Comparison of ENCODE assay signal across 19 cellular contexts in genomic region chr11:47447906-47448305, GRCh38. TPM values are rescaled to one million over a fixed set of nuclear protein-coding genes. Genes with fewer than 3 reads are reported as not detected.
DNase-seq lines count a peak whose midpoint lies in the region; ATAC-seq, FAIRE-seq and TF ChIP-seq lines count a peak whose summit lies in the region.
"Had no signal": no experiment of that assay in that cellular context is flagged by ENCODE, and none has a peak within 500 bp of the region (broad histone marks: within the 10 kb centered on the region; RNA-seq: fewer than 3 reads in every experiment).

No MANE protein-coding gene starts in this region.

- POLR2A ChIA-PET in H1 (lab: Charles Lee; ENCODE audit: partially characterized antibody): interaction anchor here (0.9 to 1.1 kb wide), 3 partner anchors 9 to 22 kb away, joined by 3 to 5 read pairs (median 4); partner anchors contain the start of gene PSMC3

- H4K8ac ChIP-seq in H1 (ENCODE audit: extremely low read depth, insufficient read depth, low read length) (no peak overlapping the region; the same call in 1 of the 2 replicates), neuronal stem cell (ENCODE audit: low read depth, low read length) (no peak overlapping the region)

- no peak for TF ChIP-seq POLR2A in H1 (IDR thresholded peaks at IDR 0.05; ENCODE audit: control extremely low read depth in 1 of 2, low read depth in 2 of 2, low read length in 2 of 2)

- H3K4me3 ChIP-seq in SJCRH30: peak overlapping the region; percentile 71
- H3K4me3 ChIP-seq in H1 (ENCODE audit: extremely low read depth in 1 of 4, insufficient read depth in 2 of 4, low read depth in 3 of 4, low read length in 4 of 4): no peak overlapping the region
- H3K4me3 ChIP-seq in neuronal stem cell (ENCODE audit: low read length in 2 of 2): no peak overlapping the region
- H3K4me3 ChIP-seq in skeletal muscle satellite cell (ENCODE audit: low read length): peak overlapping the region; percentile 73
- H3K4me3 ChIP-seq in lower lobe of right lung: no peak overlapping the region
- H3K4me3 ChIP-seq: GM12878 had no signal

- no peak for TF ChIP-seq CTCF in H1 (IDR thresholded peaks at IDR 0.05; ENCODE audit: control extremely low read depth in 1 of 3, insufficient read depth in 1 of 3, low read depth in 1 of 3, low read length in 3 of 3)
- TF ChIP-seq CTCF in lower lobe of right lung (IDR thresholded peaks at IDR 0.05): no peak

- H3K18ac ChIP-seq in H1 (ENCODE audit: extremely low read depth, low read length): no peak overlapping the region
- H3K18ac ChIP-seq in neuronal stem cell (ENCODE audit: low read length): peak overlapping the region; percentile 57

- intact Hi-C loops in lower lobe of right lung (cut with DNase I): no loop called here

- CTCF ChIA-PET in H1 (lab: Charles Lee; ENCODE audit: partially characterized antibody): interaction anchor here (0.8 to 2.4 kb wide), 2 partner anchors 18 to 74 kb away, joined by 3 to 7 read pairs; no protein-coding TSS in a partner anchor

- H3K14ac ChIP-seq in H1 (ENCODE audit: insufficient read length) (no peak overlapping the region), neuronal stem cell (ENCODE audit: low read length) (peak overlapping the region; percentile 9)

- H3K4me1 ChIP-seq in SJCRH30 (peaks cover 10% of the 10 kb centered on the region), H1 (replicated peaks in 1 of 4; ENCODE audit: control insufficient read depth in 3 of 4, insufficient read depth in 4 of 4, low read length in 3 of 4) (no peaks in the 10 kb centered on the region; a peak in 2 of 7 replicates), neuronal stem cell (ENCODE audit: control insufficient read depth in 2 of 2, insufficient read depth in 1 of 2, low read depth in 1 of 2, low read length in 2 of 2) (no peaks in the 10 kb centered on the region), skeletal muscle satellite cell (ENCODE audit: control insufficient read depth, insufficient read depth, low read length) (peaks cover 22% of the 10 kb centered on the region), lower lobe of right lung (no peaks in the 10 kb centered on the region)
- H3K4me1 ChIP-seq: BE2C had no signal

- H3K56ac ChIP-seq in H1 (replicated peaks; ENCODE audit: insufficient read length, low read depth, low read length): no peak overlapping the region

- H2BK5ac ChIP-seq in H1 (ENCODE audit: low read depth, low read length): no peak overlapping the region; the same call in 1 of the 2 replicates
- H2BK5ac ChIP-seq in neuronal stem cell (ENCODE audit: low read length): peak overlapping the region; percentile 11

- H2BK20ac ChIP-seq in H1 (ENCODE audit: low read length): no peak overlapping the region

- no peaks in the 10 kb centered on the region for H3K79me2 ChIP-seq in H1 (ENCODE audit: control insufficient read depth in 1 of 2, insufficient read depth in 2 of 2, low read length in 2 of 2)

- TF ChIP-seq RAD21 in H1 (IDR thresholded peaks at IDR 0.05 in 1 of 2, conservative IDR thresholded peaks at IDR 0.05 in 1 of 2; ENCODE audit: low read depth in 2 of 2, low read length in 2 of 2): no peak

- H3K27ac ChIP-seq in SJCRH30: peak overlapping the region; percentile 93
- H3K27ac ChIP-seq in H1 (ENCODE audit: low read depth, low read length): 0 out of 2 replicates have a peak overlapping the region, but pooled peaks have one; percentile 45
- no peak overlapping the region for H3K27ac ChIP-seq in neuronal stem cell (replicated peaks; ENCODE audit: low read length)
- no peak overlapping the region for H3K27ac ChIP-seq in lower lobe of right lung
- H3K27ac ChIP-seq: C4-2B had no signal

- no peak overlapping the region for H2AK5ac ChIP-seq in H1 (ENCODE audit: low read depth, low read length)
- H2AK5ac ChIP-seq in neuronal stem cell (ENCODE audit: low read depth, low read length): peak overlapping the region; percentile 89

- no peak for ATAC-seq in lower lobe of right lung
- ATAC-seq: GM12878 had no signal

- H3K23ac ChIP-seq in H1 (ENCODE audit: insufficient read length): no peak overlapping the region
- H3K23ac ChIP-seq in neuronal stem cell (ENCODE audit: low read depth, low read length, poor library complexity): peak overlapping the region; percentile 55

- WGBS in H1 (ENCODE audit: extremely low coverage in 1 of 2, insufficient coverage in 1 of 2, insufficient read length in 1 of 2, insufficient replicate concordance in 2 of 2, low coverage in 1 of 2, low lambda C conversion rate in 2 of 2, missing lambda C conversion rate in 1 of 2), 2 experiments: 93% methylated on average over 11 of the region's 12 CpGs; no CpG with 5 or more reads in 1 of the 2 experiments
- no CpG with 5 or more reads among the region's 12 CpGs for WGBS in neuronal stem cell (ENCODE audit: extremely low coverage in 2 of 2, insufficient read length in 2 of 2, insufficient replicate concordance in 1 of 2), 2 donors

- no peak for DNase-seq in SJCRH30
- DNase-seq in H1 (ENCODE audit: low read depth in 1 of 2, low spot score in 2 of 2): no peak
- no peak for DNase-seq in neuronal stem cell (ENCODE audit: low spot score)
- DNase-seq in HUDEP-2 (lab: John Stamatoyannopoulos, UW; ENCODE audit: unreplicated experiment in 76 of 76): no peak
- no peak for DNase-seq in NCI-H82 treated with DMSO at 0.1 percent for 48 hours (lab: John Stamatoyannopoulos, UW; ENCODE audit: unreplicated experiment)
- no peak for DNase-seq in superior temporal gyrus (ENCODE audit: extremely low spot score)
- DNase-seq in lower lobe of right lung: no peak
- DNase-seq: ACHN; BE2C; CD4-positive, alpha-beta memory T cell; DMS79; H9 had no signal

- no peaks in the 10 kb centered on the region for H3K23me2 ChIP-seq in H1 (ENCODE audit: low read depth, low read length)

- H3K27me3 ChIP-seq in SJCRH30: no peaks in the 10 kb centered on the region
- no peaks in the 10 kb centered on the region for H3K27me3 ChIP-seq in H1 (replicated peaks in 1 of 4; ENCODE audit: control insufficient read depth in 3 of 4, extremely low read depth in 1 of 4, insufficient read depth in 3 of 4, low read length in 3 of 4)
- H3K27me3 ChIP-seq in neuronal stem cell (ENCODE audit: control insufficient read depth in 3 of 3, insufficient read depth in 3 of 3, low read depth in 1 of 3, low read length in 3 of 3): peaks cover 0 to 1% (median 0%) of the 10 kb centered on the region in 3 experiments
- H3K27me3 ChIP-seq in skeletal muscle satellite cell (ENCODE audit: control insufficient read depth, insufficient read depth, low read length): no peaks in the 10 kb centered on the region
- H3K27me3 ChIP-seq in lower lobe of right lung (ENCODE audit: low read depth): no peaks in the 10 kb centered on the region
- H3K27me3 ChIP-seq: BE2C had no signal

- H2BK120ac ChIP-seq in H1 (replicated peaks; ENCODE audit: low read depth, low read length) (no peak overlapping the region), neuronal stem cell (ENCODE audit: low read depth, low read length) (no peak overlapping the region)

- H4K20me1 ChIP-seq in H1 (replicated peaks in 1 of 2; ENCODE audit: control insufficient read depth in 1 of 2, insufficient read depth in 2 of 2, low read length in 2 of 2): no peaks in the 10 kb centered on the region

- no peak for FAIRE-seq in H1 (lab: Jason Lieb, UNC)
- FAIRE-seq: GM12878, GM18507, HTR-8/SVneo had no signal

- H2AFZ ChIP-seq in H1 (ENCODE audit: low read length): no peak overlapping the region
- H2AFZ ChIP-seq in neuronal stem cell (ENCODE audit: low read length): no peak overlapping the region

- H3K36me3 ChIP-seq in SJCRH30 (peaks cover 25% of the 10 kb centered on the region), H1 (ENCODE audit: control insufficient read depth in 2 of 4, insufficient read depth in 4 of 4, low read length in 3 of 4) (no peaks in the 10 kb centered on the region), neuronal stem cell (replicated peaks in 1 of 2; ENCODE audit: control insufficient read depth in 2 of 2, insufficient read depth in 2 of 2, low read length in 2 of 2) (no peaks in the 10 kb centered on the region), skeletal muscle satellite cell (ENCODE audit: insufficient read depth, low read length) (peaks cover 16% of the 10 kb centered on the region), lower lobe of right lung (no peaks in the 10 kb centered on the region)
- H3K36me3 ChIP-seq: BE2C had no signal

- H2BK15ac ChIP-seq in H1 (ENCODE audit: low read length) (no peak overlapping the region), neuronal stem cell (ENCODE audit: low read length) (peak overlapping the region; percentile 17)

- H3K4ac ChIP-seq in H1 (replicated peaks; ENCODE audit: insufficient read length, low read depth, low read length) (no peak overlapping the region), neuronal stem cell (ENCODE audit: low read length) (peak overlapping the region; percentile 26)

- TF ChIP-seq EP300 in H1 (IDR thresholded peaks at IDR 0.05; ENCODE audit: borderline replicate concordance in 1 of 2, low read depth in 2 of 2, low read length in 2 of 2): no peak

- H4K91ac ChIP-seq in H1 (replicated peaks; ENCODE audit: insufficient read length, low read length): no peak overlapping the region
- H4K91ac ChIP-seq in neuronal stem cell (ENCODE audit: low read depth, low read length, poor library complexity): no peak overlapping the region

- no peak overlapping the region for H4K5ac ChIP-seq in H1 (ENCODE audit: insufficient read length, low read depth, low read length)

- no peak overlapping the region for H3K4me2 ChIP-seq in H1 (ENCODE audit: insufficient read depth in 1 of 2, low read depth in 2 of 2, low read length in 2 of 2)
- H3K4me2 ChIP-seq in neuronal stem cell (ENCODE audit: insufficient read depth, low read length, poor library complexity, severe bottlenecking): no peak overlapping the region
- peak overlapping the region; percentile 79 for H3K4me2 ChIP-seq in skeletal muscle satellite cell (ENCODE audit: low read length)

- H2BK12ac ChIP-seq in H1 (ENCODE audit: low read depth, low read length) (no peak overlapping the region), neuronal stem cell (ENCODE audit: low read length) (no peak overlapping the region)

- no peaks in the 10 kb centered on the region for H3K79me1 ChIP-seq in H1 (ENCODE audit: low read depth, low read length)
- no peaks in the 10 kb centered on the region for H3K79me1 ChIP-seq in neuronal stem cell (ENCODE audit: low read depth, low read length)

- H3K9me3 ChIP-seq in SJCRH30 (replicated peaks) (no peaks in the 10 kb centered on the region), H1 (ENCODE audit: insufficient read depth in 2 of 2, low read depth in 1 of 2, low read length in 1 of 2) (no peaks in the 10 kb centered on the region), neuronal stem cell (replicated peaks in 1 of 2; ENCODE audit: control insufficient read depth in 2 of 2, insufficient read depth in 1 of 2, low read depth in 1 of 2, low read length in 2 of 2) (no peaks in the 10 kb centered on the region), skeletal muscle satellite cell (replicated peaks; ENCODE audit: low read length) (no peaks in the 10 kb centered on the region), lower lobe of right lung (no peaks in the 10 kb centered on the region)
- H3K9me3 ChIP-seq: BE2C had no signal

- H3K9ac ChIP-seq in H1 (replicated peaks in 1 of 4; ENCODE audit: extremely low read depth in 1 of 4, low read depth in 3 of 4, low read length in 3 of 4) (no peak overlapping the region), neuronal stem cell (ENCODE audit: low read depth, low read length, poor library complexity) (peak overlapping the region; percentile 21), skeletal muscle satellite cell (ENCODE audit: low read depth, low read length) (peak overlapping the region; percentile 86)

RNA-seq across cellular contexts. Expression of gene RAPSN, which starts 1.0 kb away (rescaled TPM):
- 91.3 and 93.5 TPM in 2 replicates for total RNA-seq in SJCRH30 (2014; rRNA removed; shearing (Covaris generic))
- total RNA-seq in H1 (2021; fragmentation: NEBNext Ultra II Directional; extraction: Animal tissue kit (Norgen Biotek cat#: 25700)): 0.34 TPM in 1 of 2 replicates, not detected in the other
- polyA plus RNA-seq in H1 (2011; rRNA removed): 0.05 and 0.06 TPM in 2 replicates
- 0.05 TPM for polyA plus RNA-seq in H1 (2011; cell fraction: cytosol; rRNA removed)
- polyA plus RNA-seq in H1 (2011; cell fraction: nucleus; rRNA removed): 0.54 TPM
- 0.11 TPM in 1 of 4 replicates, not detected in the others for polyA plus RNA-seq in H1 (2012, experiment 1 of 2)
- not detected for polyA plus RNA-seq in H1 (2012, experiment 2 of 2)
- 0.71 TPM for polyA plus RNA-seq in H1 (2013, experiment 1 of 2)
- 0.29 TPM for polyA plus RNA-seq in H1 (2013, experiment 2 of 2)
- polyA minus RNA-seq in H1 (2011; rRNA and poly(A)+ RNA removed): not detected in 2 replicates
- polyA minus RNA-seq in H1 (2011; cell fraction: cytosol; rRNA and poly(A)+ RNA removed): not detected
- polyA minus RNA-seq in H1 (2011; cell fraction: nucleus; rRNA and poly(A)+ RNA removed): 0.60 TPM
- polyA plus RNA-seq in neuronal stem cell (2013, experiment 1 of 2): not detected
- 0.06 TPM for polyA plus RNA-seq in neuronal stem cell (2013, experiment 2 of 2)
- 0.76 and 10.3 TPM in 2 replicates for total RNA-seq in skeletal muscle satellite cell (2012; rRNA removed)
- total RNA-seq in lower lobe of right lung: 1.2 TPM
- total RNA-seq: A172, G401 had no signal
- polyA plus RNA-seq: CD4-positive, alpha-beta memory T cell had no signal

RNA-seq across cellular contexts. Expression of gene PSMC3, which starts 21.7 kb away (rescaled TPM):
- 236 and 258 TPM in 2 replicates for total RNA-seq in SJCRH30 (2014; rRNA removed; shearing (Covaris generic))
- 159 and 160 TPM in 2 replicates for total RNA-seq in H1 (2021; fragmentation: NEBNext Ultra II Directional; extraction: Animal tissue kit (Norgen Biotek cat#: 25700))
- polyA plus RNA-seq in H1 (2011; rRNA removed): 105 and 114 TPM in 2 replicates
- 201 TPM for polyA plus RNA-seq in H1 (2011; cell fraction: cytosol; rRNA removed)
- 110 TPM for polyA plus RNA-seq in H1 (2011; cell fraction: nucleus; rRNA removed)
- polyA plus RNA-seq in H1 (2012, experiment 1 of 2): 209 to 226 TPM (median 211 TPM) in 4 replicates
- polyA plus RNA-seq in H1 (2012, experiment 2 of 2): 124 TPM
- 82.6 TPM for polyA plus RNA-seq in H1 (2013, experiment 1 of 2)
- polyA plus RNA-seq in H1 (2013, experiment 2 of 2): 81.6 TPM
- 94.5 and 111 TPM in 2 replicates for polyA minus RNA-seq in H1 (2011; rRNA and poly(A)+ RNA removed)
- 65.4 TPM for polyA minus RNA-seq in H1 (2011; cell fraction: cytosol; rRNA and poly(A)+ RNA removed)
- polyA minus RNA-seq in H1 (2011; cell fraction: nucleus; rRNA and poly(A)+ RNA removed): 50.5 TPM
- polyA plus RNA-seq in neuronal stem cell (2013, experiment 1 of 2): 74.9 TPM
- polyA plus RNA-seq in neuronal stem cell (2013, experiment 2 of 2): 75.0 TPM
- total RNA-seq in skeletal muscle satellite cell (2012; rRNA removed): 162 and 194 TPM in 2 replicates
- total RNA-seq in lower lobe of right lung: 77.1 TPM

RNA-seq across cellular contexts. Expression of gene SLC39A13, which starts 39.5 kb away (rescaled TPM):
- total RNA-seq in SJCRH30 (2014; rRNA removed; shearing (Covaris generic)): 17.3 and 24.4 TPM in 2 replicates
- total RNA-seq in H1 (2021; fragmentation: NEBNext Ultra II Directional; extraction: Animal tissue kit (Norgen Biotek cat#: 25700)): 20.9 and 23.2 TPM in 2 replicates
- 30.0 and 42.9 TPM in 2 replicates for polyA plus RNA-seq in H1 (2011; rRNA removed)
- polyA plus RNA-seq in H1 (2011; cell fraction: cytosol; rRNA removed): 37.3 TPM
- 134 TPM for polyA plus RNA-seq in H1 (2011; cell fraction: nucleus; rRNA removed)
- 14.8 to 28.7 TPM (median 25.1 TPM) in 4 replicates for polyA plus RNA-seq in H1 (2012, experiment 1 of 2)
- polyA plus RNA-seq in H1 (2012, experiment 2 of 2): 18.9 TPM
- 19.5 TPM for polyA plus RNA-seq in H1 (2013, experiment 1 of 2)
- 19.1 TPM for polyA plus RNA-seq in H1 (2013, experiment 2 of 2)
- polyA minus RNA-seq in H1 (2011; rRNA and poly(A)+ RNA removed): 8.9 and 9.6 TPM in 2 replicates
- polyA minus RNA-seq in H1 (2011; cell fraction: cytosol; rRNA and poly(A)+ RNA removed): 10.0 TPM
- 20.5 TPM for polyA minus RNA-seq in H1 (2011; cell fraction: nucleus; rRNA and poly(A)+ RNA removed)
- 21.6 TPM for polyA plus RNA-seq in neuronal stem cell (2013, experiment 1 of 2)
- polyA plus RNA-seq in neuronal stem cell (2013, experiment 2 of 2): 20.9 TPM
- total RNA-seq in skeletal muscle satellite cell (2012; rRNA removed): 54.8 and 58.1 TPM in 2 replicates
- 48.0 TPM for total RNA-seq in lower lobe of right lung

Comparison
In these comparisons a context has a peak if more than half of its experiments do, and no peak if none do; other contexts are left out.
1. H3K27ac ChIP-seq: peak in SJCRH30 (single experiment) and H1 (single experiment); none in neuronal stem cell (single experiment) and lower lobe of right lung (single experiment).
2. H3K4me3 ChIP-seq: peak in SJCRH30 (single experiment) and skeletal muscle satellite cell (single experiment); none in H1 (0 of 4), neuronal stem cell (0 of 2) and lower lobe of right lung (single experiment).
3. H3K9ac ChIP-seq: peak in neuronal stem cell (single experiment) and skeletal muscle satellite cell (single experiment); none in H1 (0 of 4).
4. RNA of gene RAPSN, which starts 1.0 kb away (total RNA-seq): 91.3 to 93.5 TPM in SJCRH30; 1.2 TPM in lower lobe of right lung (single experiment) and 0.34 TPM in H1; every median in the first group is over 10 times any median in the second.